Comparison of ENCODE assay signal across 36 cellular contexts in the genomic region with DNA sequence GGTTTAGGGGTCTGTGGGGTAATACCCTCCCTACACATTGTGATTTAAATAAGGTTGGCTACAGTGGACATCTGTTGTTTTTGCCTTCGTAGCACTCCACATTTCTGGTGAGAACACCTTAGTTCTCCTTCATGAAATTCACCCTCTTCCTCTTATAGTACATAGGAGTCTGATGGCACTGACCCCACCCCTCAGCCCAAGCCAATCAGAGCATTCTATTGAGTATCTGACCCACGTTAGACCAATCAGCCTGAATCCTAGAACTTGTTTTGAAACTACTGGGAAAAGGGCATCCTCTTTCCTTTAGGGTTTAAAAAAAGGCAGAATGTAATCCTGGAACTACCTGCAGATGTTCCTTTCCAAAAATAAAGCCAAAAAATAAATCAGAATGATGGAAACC. TPM values are rescaled to one million over a fixed set of nuclear protein-coding genes. Genes with fewer than 3 reads are reported as not detected.
"Had no signal": no experiment of that assay in that cellular context is flagged by ENCODE, and none has a peak within 500 bp of the region (broad histone marks: within the 10 kb centered on the region; RNA-seq: fewer than 3 reads in every experiment).

No MANE protein-coding gene starts in this region.

- H3K36me3 Mint-ChIP-seq: activated CD8-positive, alpha-beta memory T cell treated with anti-CD3 and anti-CD28 coated beads, Interleukin-2, amount 10 ng/mL, durations not matched to agents 7 days and 5 days; activated naive CD4-positive, alpha-beta T cell treated with anti-CD3 and anti-CD28 coated beads, Interleukin-2, amount 10 ng/mL, durations not matched to agents 7 days and 5 days; activated naive CD4-positive, alpha-beta T cell treated with anti-CD3 and anti-CD28 coated beads, Interleukin-2, amount 50 U/mL, for 24 hours; activated naive CD8-positive, alpha-beta T cell treated with anti-CD3 and anti-CD28 coated beads, Interleukin-2, amount 10 ng/mL, durations not matched to agents 7 days and 5 days; brain had no signal

- H3K36me3 ChIP-seq: ascending aorta, cardiac muscle cell had no signal

- ATAC-seq: activated CD4-positive, alpha-beta T cell treated with anti-CD3 and anti-CD28 coated beads for 36 hours; activated CD4-positive, CD25-positive, alpha-beta regulatory T cell treated with anti-CD3 and anti-CD28 coated beads, Interleukin-2, amount 50 U/mL, for 24 hours; activated CD8-positive, alpha-beta memory T cell treated with anti-CD3 and anti-CD28 coated beads, Interleukin-2, amount 10 ng/mL, durations not matched to agents 7 days and 5 days; activated CD8-positive, alpha-beta T cell treated with anti-CD3 and anti-CD28 coated beads, Interleukin-2, amount 10 ng/mL, durations not matched to agents 7 days and 5 days; activated naive CD8-positive, alpha-beta T cell treated with anti-CD3 and anti-CD28 coated beads, Interleukin-2, amount 50 U/mL, for 24 hours had no signal

- H3K27me3 Mint-ChIP-seq: activated naive CD8-positive, alpha-beta T cell had no signal

- H3K4me1 ChIP-seq: ascending aorta had no signal

- H3K4me3 ChIP-seq: ascending aorta, cardiac muscle cell had no signal

- H3K27me3 ChIP-seq: ascending aorta, cardiac muscle cell had no signal

- H3K4me3 Mint-ChIP-seq: activated CD4-positive, alpha-beta memory T cell treated with anti-CD3 and anti-CD28 coated beads, Interleukin-2, amount 10 ng/mL, durations not matched to agents 7 days and 5 days; activated CD4-positive, alpha-beta T cell treated with anti-CD3 and anti-CD28 coated beads for 36 hours; activated CD4-positive, alpha-beta T cell treated with anti-CD3 and anti-CD28 coated beads, Interleukin-2, amount 10 ng/mL, durations not matched to agents 7 days and 5 days; activated CD8-positive, alpha-beta memory T cell treated with anti-CD3 and anti-CD28 coated beads, Interleukin-2, amount 10 ng/mL, durations not matched to agents 7 days and 5 days; activated CD8-positive, alpha-beta T cell treated with anti-CD3 and anti-CD28 coated beads, Interleukin-2, amount 10 ng/mL, durations not matched to agents 7 days and 5 days; activated naive CD4-positive, alpha-beta T cell treated with anti-CD3 and anti-CD28 coated beads, Interleukin-2, amount 10 ng/mL, durations not matched to agents 7 days and 5 days; activated naive CD4-positive, alpha-beta T cell treated with anti-CD3 and anti-CD28 coated beads, Interleukin-2, amount 50 U/mL, for 24 hours; activated naive CD8-positive, alpha-beta T cell; activated naive CD8-positive, alpha-beta T cell treated with anti-CD3 and anti-CD28 coated beads, Interleukin-2, amount 10 ng/mL, durations not matched to agents 7 days and 5 days; activated naive CD8-positive, alpha-beta T cell treated with anti-CD3 and anti-CD28 coated beads, Interleukin-2, amount 50 U/mL, for 24 hours; activated T-cell treated with anti-CD3 and anti-CD28 coated beads, Interleukin-2, amount 50 U/mL, for 24 hours; brain; central memory CD8-positive, alpha-beta T cell; T-helper 1 cell treated with Interleukin-12 subunit alpha and Interleukin-12 subunit beta and Interleukin-4 antibody, amounts not matched to agents 30 μg/mL and 1 μg/mL, for 36 hours; T-helper 2 cell treated with Interferon-gamma antibody and Interleukin-4, amounts not matched to agents 5 μg/mL and 100 μg/mL, for 36 hours had no signal

- DNase-seq: activated CD4-positive, alpha-beta memory T cell treated with anti-CD3 and anti-CD28 coated beads, Interleukin-2, amount 10 ng/mL, durations not matched to agents 7 days and 5 days; activated CD4-positive, alpha-beta T cell treated with anti-CD3 and anti-CD28 coated beads for 1 hour; activated CD4-positive, alpha-beta T cell treated with anti-CD3 and anti-CD28 coated beads for 36 hours; activated CD4-positive, alpha-beta T cell treated with anti-CD3 and anti-CD28 coated beads for 48 hours; activated CD4-positive, alpha-beta T cell treated with anti-CD3 and anti-CD28 coated beads, Interleukin-2, amount 10 ng/mL, durations not matched to agents 7 days and 5 days; activated CD4-positive, alpha-beta T cell treated with anti-CD3 and anti-CD28 coated beads, Interleukin-2, amount 50 U/mL, for 48 hours; activated CD4-positive, CD25-positive, alpha-beta regulatory T cell; activated CD8-positive, alpha-beta memory T cell treated with anti-CD3 and anti-CD28 coated beads for 24 hours; activated CD8-positive, alpha-beta memory T cell treated with anti-CD3 and anti-CD28 coated beads, Interleukin-2, amount 10 ng/mL, durations not matched to agents 7 days and 5 days; activated CD8-positive, alpha-beta memory T cell treated with anti-CD3 and anti-CD28 coated beads, Interleukin-2, amount 50 U/mL, for 48 hours; activated CD8-positive, alpha-beta T cell treated with anti-CD3 and anti-CD28 coated beads, Interleukin-2, amount 10 ng/mL, durations not matched to agents 7 days and 5 days; activated effector memory CD4-positive, alpha-beta T cell treated with Interleukin-2 at 50 U/mL for 16 hours; activated naive CD4-positive, alpha-beta T cell treated with anti-CD3 and anti-CD28 coated beads, Interleukin-2, amount 10 ng/mL, durations not matched to agents 7 days and 5 days; activated naive CD4-positive, alpha-beta T cell treated with Interleukin-2 at 50 U/mL for 16 hours; activated naive CD8-positive, alpha-beta T cell treated with anti-CD3 and anti-CD28 coated beads, Interleukin-2, amount 10 ng/mL, durations not matched to agents 7 days and 5 days; activated naive CD8-positive, alpha-beta T cell treated with anti-CD3 and anti-CD28 coated beads, Interleukin-2, amount 50 U/mL, for 24 hours; activated T-cell treated with anti-CD3 and anti-CD28 coated beads, Interleukin-2, amount 50 U/mL, for 24 hours; activated T-cell treated with anti-CD3 and anti-CD28 coated beads, Interleukin-2, amount 50 U/mL, for 48 hours; amygdala; anterior cingulate cortex; cerebellar nuclear complex; T-helper 2 cell; T-helper 9 cell had no signal

- H3K27ac Mint-ChIP-seq: activated CD4-positive, alpha-beta memory T cell treated with anti-CD3 and anti-CD28 coated beads, Interleukin-2, amount 10 ng/mL, durations not matched to agents 7 days and 5 days; activated CD4-positive, alpha-beta T cell treated with anti-CD3 and anti-CD28 coated beads for 36 hours; activated CD4-positive, alpha-beta T cell treated with anti-CD3 and anti-CD28 coated beads, Interleukin-2, amount 10 ng/mL, durations not matched to agents 7 days and 5 days; activated CD8-positive, alpha-beta memory T cell treated with anti-CD3 and anti-CD28 coated beads, Interleukin-2, amount 10 ng/mL, durations not matched to agents 7 days and 5 days; activated CD8-positive, alpha-beta T cell treated with anti-CD3 and anti-CD28 coated beads, Interleukin-2, amount 10 ng/mL, durations not matched to agents 7 days and 5 days; activated naive CD4-positive, alpha-beta T cell treated with anti-CD3 and anti-CD28 coated beads, Interleukin-2, amount 10 ng/mL, durations not matched to agents 7 days and 5 days; activated naive CD4-positive, alpha-beta T cell treated with anti-CD3 and anti-CD28 coated beads, Interleukin-2, amount 50 U/mL, for 24 hours; activated naive CD8-positive, alpha-beta T cell; activated naive CD8-positive, alpha-beta T cell treated with anti-CD3 and anti-CD28 coated beads, Interleukin-2, amount 10 ng/mL, durations not matched to agents 7 days and 5 days; activated naive CD8-positive, alpha-beta T cell treated with anti-CD3 and anti-CD28 coated beads, Interleukin-2, amount 50 U/mL, for 24 hours; activated T-cell treated with anti-CD3 and anti-CD28 coated beads, Interleukin-2, amount 50 U/mL, for 24 hours; activated T-helper 2 cell treated with anti-CD3 and anti-CD28 coated beads, Interferon-gamma antibody, Interleukin-2, Interleukin-4, amounts not matched to agents 10 μg/mL and 5 μg/mL and 100 μg/mL, durations not matched to agents 14 hours and 24 hours and 36 hours; brain; T-helper 1 cell treated with Interleukin-12 subunit alpha and Interleukin-12 subunit beta and Interleukin-4 antibody, amounts not matched to agents 30 μg/mL and 1 μg/mL, for 36 hours; T-helper 2 cell treated with Interferon-gamma antibody and Interleukin-4, amounts not matched to agents 5 μg/mL and 100 μg/mL, for 36 hours had no signal

- H3K4me1 Mint-ChIP-seq: activated CD4-positive, alpha-beta memory T cell treated with anti-CD3 and anti-CD28 coated beads, Interleukin-2, amount 10 ng/mL, durations not matched to agents 7 days and 5 days; activated CD4-positive, alpha-beta T cell treated with anti-CD3 and anti-CD28 coated beads for 36 hours; activated CD4-positive, alpha-beta T cell treated with anti-CD3 and anti-CD28 coated beads, Interleukin-2, amount 10 ng/mL, durations not matched to agents 7 days and 5 days; activated CD8-positive, alpha-beta memory T cell treated with anti-CD3 and anti-CD28 coated beads, Interleukin-2, amount 10 ng/mL, durations not matched to agents 7 days and 5 days; activated naive CD4-positive, alpha-beta T cell treated with anti-CD3 and anti-CD28 coated beads, Interleukin-2, amount 10 ng/mL, durations not matched to agents 7 days and 5 days; activated naive CD4-positive, alpha-beta T cell treated with anti-CD3 and anti-CD28 coated beads, Interleukin-2, amount 50 U/mL, for 24 hours; activated naive CD8-positive, alpha-beta T cell treated with anti-CD3 and anti-CD28 coated beads, Interleukin-2, amount 10 ng/mL, durations not matched to agents 7 days and 5 days; activated naive CD8-positive, alpha-beta T cell treated with anti-CD3 and anti-CD28 coated beads, Interleukin-2, amount 50 U/mL, for 24 hours; brain; central memory CD8-positive, alpha-beta T cell had no signal

- H3K9me3 Mint-ChIP-seq: activated CD4-positive, alpha-beta memory T cell treated with anti-CD3 and anti-CD28 coated beads, Interleukin-2, amount 10 ng/mL, durations not matched to agents 7 days and 5 days; activated CD4-positive, alpha-beta T cell treated with anti-CD3 and anti-CD28 coated beads, Interleukin-2, amount 10 ng/mL, durations not matched to agents 7 days and 5 days; activated naive CD4-positive, alpha-beta T cell treated with anti-CD3 and anti-CD28 coated beads, Interleukin-2, amount 10 ng/mL, durations not matched to agents 7 days and 5 days; activated naive CD4-positive, alpha-beta T cell treated with anti-CD3 and anti-CD28 coated beads, Interleukin-2, amount 50 U/mL, for 24 hours; activated naive CD8-positive, alpha-beta T cell treated with anti-CD3 and anti-CD28 coated beads, Interleukin-2, amount 10 ng/mL, durations not matched to agents 7 days and 5 days; activated naive CD8-positive, alpha-beta T cell treated with anti-CD3 and anti-CD28 coated beads, Interleukin-2, amount 50 U/mL, for 24 hours; activated T-cell treated with anti-CD3 and anti-CD28 coated beads, Interleukin-2, amount 50 U/mL, for 24 hours; activated T-helper 2 cell treated with anti-CD3 and anti-CD28 coated beads, Interferon-gamma antibody, Interleukin-2, Interleukin-4, amounts not matched to agents 10 μg/mL and 5 μg/mL and 100 μg/mL, durations not matched to agents 14 hours and 24 hours and 36 hours; brain; central memory CD8-positive, alpha-beta T cell; T-helper 1 cell treated with Interleukin-12 subunit alpha and Interleukin-12 subunit beta and Interleukin-4 antibody, amounts not matched to agents 30 μg/mL and 1 μg/mL, for 36 hours; T-helper 2 cell treated with Interferon-gamma antibody and Interleukin-4, amounts not matched to agents 5 μg/mL and 100 μg/mL, for 36 hours had no signal

- H3K27ac ChIP-seq: ascending aorta, cardiac muscle cell, VCaP had no signal

RNA-seq across cellular contexts. Expression of gene LRRC9, which starts 15.8 kb away (rescaled TPM):
- total RNA-seq: activated CD4-positive, alpha-beta memory T cell treated with anti-CD3 and anti-CD28 coated beads, Interleukin-2, amount 10 ng/mL, durations not matched to agents 7 days and 5 days; activated CD4-positive, alpha-beta T cell treated with anti-CD3 and anti-CD28 coated beads for 36 hours; activated CD4-positive, alpha-beta T cell treated with anti-CD3 and anti-CD28 coated beads, Interleukin-2, amount 10 ng/mL, durations not matched to agents 7 days and 5 days; activated CD8-positive, alpha-beta memory T cell treated with anti-CD3 and anti-CD28 coated beads, Interleukin-2, amount 10 ng/mL, durations not matched to agents 7 days and 5 days; activated CD8-positive, alpha-beta T cell treated with anti-CD3 and anti-CD28 coated beads, Interleukin-2, amount 10 ng/mL, durations not matched to agents 7 days and 5 days; activated naive CD8-positive, alpha-beta T cell treated with anti-CD3 and anti-CD28 coated beads, Interleukin-2, amount 10 ng/mL, durations not matched to agents 7 days and 5 days; activated T-helper 2 cell treated with anti-CD3 and anti-CD28 coated beads, Interferon-gamma antibody, Interleukin-2, Interleukin-4, amounts not matched to agents 10 μg/mL and 5 μg/mL and 100 μg/mL, durations not matched to agents 14 hours and 24 hours and 36 hours; ascending aorta; bronchial epithelial cell; chondrocyte had no signal

RNA-seq across cellular contexts. Expression of gene RTN1, which starts 33.6 kb away (rescaled TPM):
- total RNA-seq: activated CD4-positive, alpha-beta memory T cell treated with anti-CD3 and anti-CD28 coated beads, Interleukin-2, amount 10 ng/mL, durations not matched to agents 7 days and 5 days; activated CD4-positive, alpha-beta T cell treated with anti-CD3 and anti-CD28 coated beads for 36 hours; activated CD4-positive, alpha-beta T cell treated with anti-CD3 and anti-CD28 coated beads, Interleukin-2, amount 10 ng/mL, durations not matched to agents 7 days and 5 days; activated CD8-positive, alpha-beta memory T cell treated with anti-CD3 and anti-CD28 coated beads, Interleukin-2, amount 10 ng/mL, durations not matched to agents 7 days and 5 days; activated CD8-positive, alpha-beta T cell treated with anti-CD3 and anti-CD28 coated beads, Interleukin-2, amount 10 ng/mL, durations not matched to agents 7 days and 5 days; activated naive CD8-positive, alpha-beta T cell treated with anti-CD3 and anti-CD28 coated beads, Interleukin-2, amount 10 ng/mL, durations not matched to agents 7 days and 5 days; activated T-helper 2 cell treated with anti-CD3 and anti-CD28 coated beads, Interferon-gamma antibody, Interleukin-2, Interleukin-4, amounts not matched to agents 10 μg/mL and 5 μg/mL and 100 μg/mL, durations not matched to agents 14 hours and 24 hours and 36 hours; bronchial epithelial cell had no signal
